In the genomic region with DNA sequence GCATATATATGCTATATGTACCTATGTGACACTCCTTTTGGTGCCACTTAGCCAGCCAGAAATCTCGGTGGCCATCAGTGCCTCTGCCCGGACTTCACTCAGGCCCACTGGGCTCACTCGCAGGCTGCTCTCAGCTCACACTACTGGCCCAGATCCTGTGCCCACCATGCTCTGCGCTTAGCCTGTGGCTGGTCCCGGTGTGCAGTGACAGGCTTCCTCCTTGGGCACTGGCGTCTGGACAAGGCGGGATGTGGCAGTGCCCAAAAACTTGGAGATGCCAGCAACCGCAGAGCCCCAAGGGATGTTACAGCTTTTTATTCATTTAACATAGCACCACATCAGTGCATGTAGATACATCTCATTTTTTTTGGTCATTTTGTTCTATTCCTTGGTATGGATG, we compare ENCODE assay signal across 17 cellular contexts.
DNase-seq lines count a peak whose midpoint lies in the region; ATAC-seq, FAIRE-seq and TF ChIP-seq lines count a peak whose summit lies in the region.
"Had no signal": no experiment of that assay in that cellular context is flagged by ENCODE, and none has a peak within 500 bp of the region (broad histone marks: within the 10 kb centered on the region; RNA-seq: fewer than 3 reads in every experiment).

No MANE protein-coding gene starts in this region.

- TF ChIP-seq EP300 in A549 (IDR thresholded peaks at IDR 0.05): no peak
- TF ChIP-seq EP300 in esophagus muscularis mucosa (IDR thresholded peaks at IDR 0.05): no peak

- CTCF ChIA-PET in A549 (lab: Yijun Ruan, JAX): interaction anchor here (1.3 kb wide), 1 partner anchor 129 kb away, joined by 4 read pairs; no protein-coding TSS in a partner anchor
- CTCF ChIA-PET in RWPE1 (lab: Yijun Ruan, JAX): no interaction called here

- H3K36me3 Mint-ChIP-seq in nephron (ENCODE audit: low read depth): no peaks in the 10 kb centered on the region

- H3K9me3 ChIP-seq in A549 (no peaks in the 10 kb centered on the region), esophagus muscularis mucosa (no peaks in the 10 kb centered on the region)

- peak overlapping the region in 1 of 2 experiments; percentile 68; a peak in 4 of 6 replicates for H3K27ac ChIP-seq in A549
- peak overlapping the region; percentile 50 for H3K27ac ChIP-seq in RWPE1
- H3K27ac ChIP-seq in esophagus muscularis mucosa (replicated peaks in 1 of 4): no peak overlapping the region
- H3K27ac ChIP-seq: C4-2B had no signal

- no peak overlapping the region for H3K4me3 Mint-ChIP-seq in nephron
- H3K4me3 Mint-ChIP-seq: CD4-positive, alpha-beta T cell; H9 had no signal

- H3K27me3 ChIP-seq in esophagus muscularis mucosa: no peaks in the 10 kb centered on the region

- no peak for DNase-seq in A549 (ENCODE audit: low read depth in 1 of 2, low spot score in 1 of 2)
- DNase-seq in RWPE1 (ENCODE audit: low spot score): no peak
- DNase-seq in esophagus muscularis mucosa (ENCODE audit: extremely low spot score): peak; percentile 88
- DNase-seq in left colon: no peak
- DNase-seq: AML-193; CD4-positive, alpha-beta T cell; DMS153; DMS79; GDM1; H9 had no signal

- WGBS in A549 (ENCODE audit: missing lambda C conversion rate): 97% methylated on average over 8 of the region's 8 CpGs
- 98% methylated on average over 8 of the region's 8 CpGs for WGBS in esophagus muscularis mucosa

- H3K36me3 ChIP-seq in esophagus muscularis mucosa: no peaks in the 10 kb centered on the region

- no peak for TF ChIP-seq RAD21 in A549 (conservative IDR thresholded peaks at IDR 0.05 in 1 of 2, IDR thresholded peaks at IDR 0.05 in 1 of 2)

- H3K4me2 ChIP-seq in A549: 0 out of 3 replicates have a peak overlapping the region, but pooled peaks have one; percentile 69

- intact Hi-C loops in esophagus muscularis mucosa (cut with DNase I): loop anchor here (10.0 kb wide), 1 partner anchor 125 kb away; no protein-coding TSS in a partner anchor
- intact Hi-C loops in left colon (cut with DNase I, micrococcal nuclease): no loop called here

- TF ChIP-seq CTCF in A549 (IDR thresholded peaks at IDR 0.05): no peak
- no peak for TF ChIP-seq CTCF in RWPE1 (conservative IDR thresholded peaks at IDR 0.05; ENCODE audit: low read depth)
- TF ChIP-seq CTCF in esophagus muscularis mucosa (IDR thresholded peaks at IDR 0.05): no peak
- TF ChIP-seq CTCF in nephron (IDR thresholded peaks at IDR 0.05; ENCODE audit: unreplicated experiment in 3 of 3): no peak

- peaks cover 71% of the 10 kb centered on the region for H3K4me1 Mint-ChIP-seq in nephron

- peak overlapping the region; percentile 94 to 96 (median 95) for H3K27ac Mint-ChIP-seq in nephron
- H3K27ac Mint-ChIP-seq: CD4-positive, alpha-beta T cell had no signal

- H3K9me3 Mint-ChIP-seq in nephron: no peaks in the 10 kb centered on the region
- H3K9me3 Mint-ChIP-seq: CD4-positive, alpha-beta T cell; H9 had no signal

- POLR2A ChIA-PET in A549 (lab: Yijun Ruan, JAX): no interaction called here
- POLR2A ChIA-PET in RWPE1 (lab: Yijun Ruan, JAX; ENCODE audit: low non-redundant PET): no interaction called here

- no peaks in the 10 kb centered on the region for H3K27me3 Mint-ChIP-seq in nephron (ENCODE audit: low read depth)
- H3K27me3 Mint-ChIP-seq: CD4-positive, alpha-beta T cell had no signal

- TF ChIP-seq POLR2A in A549 (IDR thresholded peaks at IDR 0.05; ENCODE audit: low read length) (no peak), esophagus muscularis mucosa (IDR thresholded peaks at IDR 0.05; ENCODE audit: low read depth) (no peak)

- ATAC-seq in A549: no peak
- no peak for ATAC-seq in left colon
- ATAC-seq in GM21423 (IDR thresholded peaks at IDR 0.05; ENCODE audit: unreplicated experiment): no peak
- no peak for ATAC-seq in GM18502 (IDR thresholded peaks at IDR 0.05; ENCODE audit: poor library complexity, unreplicated experiment)

- H3K4me1 ChIP-seq in A549 (peaks cover 23% of the 10 kb centered on the region), esophagus muscularis mucosa (peaks cover 14 to 21% (median 18%) of the 10 kb centered on the region in 4 donors)

- H3K4me3 ChIP-seq in A549 (no peak overlapping the region), esophagus muscularis mucosa (no peak overlapping the region)

- FAIRE-seq in A549 (lab: Jason Lieb, UNC): no peak
- FAIRE-seq: A204.1, GM12892, H1 had no signal

TF ChIP-seq in A549, 52 proteins besides CTCF, POLR2A, EP300 and RAD21:
- TF ChIP-seq EHMT2 (IDR thresholded peaks at IDR 0.05; ENCODE audit: low read depth): no peak
- TF ChIP-seq HDAC2 (IDR thresholded peaks at IDR 0.05): no peak
- no peak for TF ChIP-seq CHD4 (IDR thresholded peaks at IDR 0.05; ENCODE audit: borderline replicate concordance)
- TF ChIP-seq SREBF2 (IDR thresholded peaks at IDR 0.05): no peak
- TF ChIP-seq KDM5A (IDR thresholded peaks at IDR 0.05): no peak
- TF ChIP-seq ATOH8 (CRISPR knock-in tag; IDR thresholded peaks at IDR 0.05; ENCODE audit: low read depth): no peak
- no peak for TF ChIP-seq TFCP2L1 (CRISPR knock-in tag; IDR thresholded peaks at IDR 0.05)
- TF ChIP-seq EHF (CRISPR knock-in tag; IDR thresholded peaks at IDR 0.05): no peak
- TF ChIP-seq HOXB13 (CRISPR knock-in tag; IDR thresholded peaks at IDR 0.05; ENCODE audit: low read depth): no peak
- TF ChIP-seq MAFK (IDR thresholded peaks at IDR 0.05; ENCODE audit: partially characterized antibody): no peak
- no peak for TF ChIP-seq PBX3 (IDR thresholded peaks at IDR 0.05)
- no peak for TF ChIP-seq FOSL2 (IDR thresholded peaks at IDR 0.05)
- no peak for TF ChIP-seq FOSL2 (CRISPR knock-in tag; IDR thresholded peaks at IDR 0.05)
- TF ChIP-seq FOSB (CRISPR knock-in tag; IDR thresholded peaks at IDR 0.05): no peak
- no peak for TF ChIP-seq KDM1A (IDR thresholded peaks at IDR 0.05; ENCODE audit: low read depth)
- no peak for TF ChIP-seq SMC3 (IDR thresholded peaks at IDR 0.05)
- TF ChIP-seq PHF8 (IDR thresholded peaks at IDR 0.05; ENCODE audit: borderline replicate concordance, low read depth): no peak
- no peak for TF ChIP-seq CHD2 (IDR thresholded peaks at IDR 0.05; ENCODE audit: low read length, partially characterized antibody)
